ENCODE assay signal across 11 cellular contexts in the genomic region with DNA sequence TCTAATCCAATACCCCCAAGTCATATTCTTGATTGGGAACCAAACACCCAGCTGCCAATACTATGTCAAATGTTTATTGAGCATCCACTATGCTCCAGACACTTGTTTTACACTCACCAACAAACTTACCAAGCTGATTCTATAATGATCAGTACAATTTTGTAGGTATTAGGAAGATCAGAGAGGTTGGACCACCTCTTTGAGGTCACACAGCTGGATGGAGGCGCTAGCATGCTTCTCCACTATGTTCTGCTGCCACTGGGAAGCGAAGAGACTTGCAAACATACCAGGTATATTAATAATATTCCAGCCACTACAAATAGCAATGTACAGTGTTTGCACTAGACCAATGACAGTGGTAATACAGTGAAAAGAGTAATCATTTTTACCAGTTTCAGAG.
"Had no signal": no experiment of that assay in that cellular context is flagged by ENCODE, and none has a peak within 500 bp of the region (broad histone marks: within the 10 kb centered on the region; RNA-seq: fewer than 3 reads in every experiment).

No MANE protein-coding gene starts in this region.

- H3K27ac ChIP-seq: GM23248, HL-60, KMS-11 had no signal

- H3K4me2 ChIP-seq: KMS-11 had no signal

- DNase-seq: GM23248, GOT3, H9, HCEC 1CT, HFFc6, IMR-90, Karpas-422, KBM-7 had no signal

- H3K9ac ChIP-seq: GM23248, KMS-11 had no signal

- H3K4me3 ChIP-seq: GM23248 had no signal

- H2AFZ ChIP-seq: GM23248 had no signal

- FAIRE-seq: H54 had no signal
